11 cellular contexts compared by ENCODE assay signal in genomic region chr14:65073605-65074201, GRCh38. TPM values are rescaled to one million over a fixed set of nuclear protein-coding genes. Genes with fewer than 3 reads are reported as not detected.
DNase-seq lines count a peak whose midpoint lies in the region; ATAC-seq, FAIRE-seq and TF ChIP-seq lines count a peak whose summit lies in the region.
"Had no signal": no experiment of that assay in that cellular context is flagged by ENCODE, and none has a peak within 500 bp of the region (broad histone marks: within the 10 kb centered on the region; RNA-seq: fewer than 3 reads in every experiment).

No MANE protein-coding gene starts in this region.

- H3K4me1 Mint-ChIP-seq in activated T-helper 1 cell treated with anti-CD3 and anti-CD28 coated beads, Interleukin-12 subunit alpha, Interleukin-12 subunit beta, Interleukin-2, Interleukin-4 antibody, amounts not matched to agents 30 ng/mL and 10 ng/mL and 1 ng/mL, durations not matched to agents 14 hours and 24 hours and 36 hours (ENCODE audit: low read depth): peaks cover 22% of the 10 kb centered on the region

- H3K4me3 ChIP-seq in hepatocyte (no peak overlapping the region), rectal smooth muscle tissue (ENCODE audit: low read length) (no peak overlapping the region)

- 93% methylated on average over 4 of the region's 4 CpGs for WGBS in hepatocyte (ENCODE audit: low lambda C conversion rate, missing lambda C conversion rate)

- H4K20me1 ChIP-seq in hepatocyte (ENCODE audit: insufficient read depth, poor library complexity, severe bottlenecking): no peaks in the 10 kb centered on the region

- no peaks in the 10 kb centered on the region for H3K27me3 Mint-ChIP-seq in activated T-helper 1 cell treated with anti-CD3 and anti-CD28 coated beads, Interleukin-12 subunit alpha, Interleukin-12 subunit beta, Interleukin-2, Interleukin-4 antibody, amounts not matched to agents 30 ng/mL and 10 ng/mL and 1 ng/mL, durations not matched to agents 14 hours and 24 hours and 36 hours (ENCODE audit: insufficient read depth)

- no peak overlapping the region for H3K4me3 Mint-ChIP-seq in activated T-helper 1 cell treated with anti-CD3 and anti-CD28 coated beads, Interleukin-12 subunit alpha, Interleukin-12 subunit beta, Interleukin-2, Interleukin-4 antibody, amounts not matched to agents 30 ng/mL and 10 ng/mL and 1 ng/mL, durations not matched to agents 14 hours and 24 hours and 36 hours

- H3K9ac ChIP-seq in rectal smooth muscle tissue (ENCODE audit: low read length): no peak overlapping the region

- H3K9me3 Mint-ChIP-seq in activated T-helper 1 cell treated with anti-CD3 and anti-CD28 coated beads, Interleukin-12 subunit alpha, Interleukin-12 subunit beta, Interleukin-2, Interleukin-4 antibody, amounts not matched to agents 30 ng/mL and 10 ng/mL and 1 ng/mL, durations not matched to agents 14 hours and 24 hours and 36 hours: no peaks in the 10 kb centered on the region

- H3K36me3 ChIP-seq in hepatocyte (replicated peaks; ENCODE audit: insufficient read depth, low read depth) (no peaks in the 10 kb centered on the region), rectal smooth muscle tissue (ENCODE audit: control insufficient read depth, insufficient read depth, low read length) (peaks cover 20% of the 10 kb centered on the region)

- no peaks in the 10 kb centered on the region for H3K27me3 ChIP-seq in hepatocyte
- H3K27me3 ChIP-seq in rectal smooth muscle tissue (ENCODE audit: control insufficient read depth, insufficient read depth, low read length): no peaks in the 10 kb centered on the region

- TF ChIP-seq CTCF in hepatocyte (IDR thresholded peaks at IDR 0.05; ENCODE audit: poor library complexity): no peak

- ATAC-seq in HG03159 (IDR thresholded peaks at IDR 0.05; ENCODE audit: unreplicated experiment): no peak
- no peak for ATAC-seq in GM21619 (IDR thresholded peaks at IDR 0.05; ENCODE audit: unreplicated experiment)

- H3K36me3 Mint-ChIP-seq in activated T-helper 1 cell treated with anti-CD3 and anti-CD28 coated beads, Interleukin-12 subunit alpha, Interleukin-12 subunit beta, Interleukin-2, Interleukin-4 antibody, amounts not matched to agents 30 ng/mL and 10 ng/mL and 1 ng/mL, durations not matched to agents 14 hours and 24 hours and 36 hours (ENCODE audit: low read depth): peaks cover 31% of the 10 kb centered on the region

- no peak overlapping the region for H3K4me2 ChIP-seq in hepatocyte

- FAIRE-seq in GM12891 (lab: Jason Lieb, UNC): no peak

- H3K4me1 ChIP-seq in hepatocyte (ENCODE audit: insufficient read depth) (peaks cover 34% of the 10 kb centered on the region), rectal smooth muscle tissue (ENCODE audit: control insufficient read depth, insufficient read depth, low read length) (peaks cover 2% of the 10 kb centered on the region)

- H3K27ac ChIP-seq in hepatocyte (peak overlapping the region; percentile 92), rectal smooth muscle tissue (ENCODE audit: low read depth, low read length) (peak overlapping the region; percentile 10)

- H3K79me2 ChIP-seq in hepatocyte: peaks cover 33% of the 10 kb centered on the region

- no peaks in the 10 kb centered on the region for H3K9me2 ChIP-seq in hepatocyte (replicated peaks; ENCODE audit: insufficient read depth)

- no peak overlapping the region for H2AFZ ChIP-seq in hepatocyte

- H3K27ac Mint-ChIP-seq in activated T-helper 1 cell treated with anti-CD3 and anti-CD28 coated beads, Interleukin-12 subunit alpha, Interleukin-12 subunit beta, Interleukin-2, Interleukin-4 antibody, amounts not matched to agents 30 ng/mL and 10 ng/mL and 1 ng/mL, durations not matched to agents 14 hours and 24 hours and 36 hours: peak overlapping the region; percentile 62

- DNase-seq in GM12891 (ENCODE audit: insufficient read length, low spot score) (no peak), hepatocyte (ENCODE audit: low spot score) (peak; percentile 44), DMS 273 treated with DMSO at 0.1 percent for 48 hours (lab: John Stamatoyannopoulos, UW) (no peak), NCI-H1436 treated with DMSO at 0.1 percent for 48 hours (lab: John Stamatoyannopoulos, UW) (no peak)
- DNase-seq in activated T-helper 1 cell treated with anti-CD3 and anti-CD28 coated beads, Interleukin-12 subunit alpha, Interleukin-12 subunit beta, Interleukin-2, Interleukin-4 antibody, amounts not matched to agents 30 ng/mL and 10 ng/mL and 1 ng/mL, durations not matched to agents 14 hours and 24 hours and 36 hours (ENCODE audit: low spot score): no peak
- DNase-seq: KG1, NCI-H2029 treated with DMSO at 0.1 percent for 48 hours, SHP77 had no signal

- H3K9me3 ChIP-seq in hepatocyte (ENCODE audit: low read depth): no peaks in the 10 kb centered on the region

- intact Hi-C loops in activated T-helper 1 cell treated with anti-CD3 and anti-CD28 coated beads, Interleukin-12 subunit alpha, Interleukin-12 subunit beta, Interleukin-2, Interleukin-4 antibody, amounts not matched to agents 30 ng/mL and 10 ng/mL and 1 ng/mL, durations not matched to agents 14 hours and 24 hours and 36 hours (cut with micrococcal nuclease): no loop called here

- TF ChIP-seq POLR2A in GM12891 (IDR thresholded peaks at IDR 0.05; ENCODE audit: low read depth, low read length): no peak

TF ChIP-seq in GM12891, 5 proteins besides CTCF, POLR2A, EP300 and RAD21:
- TF ChIP-seq POLR2AphosphoS5 (IDR thresholded peaks at IDR 0.05; ENCODE audit: low read depth, low read length) (peak; percentile 33; the same call in 1 of the 2 replicates), PAX5 (IDR thresholded peaks at IDR 0.05; ENCODE audit: insufficient read depth, low read length, severe bottlenecking) (no peak), TAF1 (IDR thresholded peaks at IDR 0.05; ENCODE audit: low read depth, low read length) (no peak), SPI1 (IDR thresholded peaks at IDR 0.05; ENCODE audit: low read depth, low read length) (no peak), POU2F2 (IDR thresholded peaks at IDR 0.05; ENCODE audit: low read depth, low read length) (no peak)

RNA-seq across cellular contexts. Expression of gene MAX, which starts 28.6 kb away (rescaled TPM):
- 56.0 TPM for polyA plus RNA-seq in GM12891 (2012; ENCODE audit: low read depth, missing spikeins)
- 135 and 137 TPM in 2 replicates for total RNA-seq in activated T-helper 1 cell treated with anti-CD3 and anti-CD28 coated beads, Interleukin-12 subunit alpha, Interleukin-12 subunit beta, Interleukin-2, Interleukin-4 antibody, amounts not matched to agents 30 ng/mL and 10 ng/mL and 1 ng/mL, durations not matched to agents 14 hours and 24 hours and 36 hours
- total RNA-seq in hepatocyte: 53.5 and 54.3 TPM in 2 replicates
- polyA plus RNA-seq in hepatocyte: 70.5 and 86.5 TPM in 2 replicates
